Comparison of ENCODE assay signal across 1 cellular context in the genomic region with DNA sequence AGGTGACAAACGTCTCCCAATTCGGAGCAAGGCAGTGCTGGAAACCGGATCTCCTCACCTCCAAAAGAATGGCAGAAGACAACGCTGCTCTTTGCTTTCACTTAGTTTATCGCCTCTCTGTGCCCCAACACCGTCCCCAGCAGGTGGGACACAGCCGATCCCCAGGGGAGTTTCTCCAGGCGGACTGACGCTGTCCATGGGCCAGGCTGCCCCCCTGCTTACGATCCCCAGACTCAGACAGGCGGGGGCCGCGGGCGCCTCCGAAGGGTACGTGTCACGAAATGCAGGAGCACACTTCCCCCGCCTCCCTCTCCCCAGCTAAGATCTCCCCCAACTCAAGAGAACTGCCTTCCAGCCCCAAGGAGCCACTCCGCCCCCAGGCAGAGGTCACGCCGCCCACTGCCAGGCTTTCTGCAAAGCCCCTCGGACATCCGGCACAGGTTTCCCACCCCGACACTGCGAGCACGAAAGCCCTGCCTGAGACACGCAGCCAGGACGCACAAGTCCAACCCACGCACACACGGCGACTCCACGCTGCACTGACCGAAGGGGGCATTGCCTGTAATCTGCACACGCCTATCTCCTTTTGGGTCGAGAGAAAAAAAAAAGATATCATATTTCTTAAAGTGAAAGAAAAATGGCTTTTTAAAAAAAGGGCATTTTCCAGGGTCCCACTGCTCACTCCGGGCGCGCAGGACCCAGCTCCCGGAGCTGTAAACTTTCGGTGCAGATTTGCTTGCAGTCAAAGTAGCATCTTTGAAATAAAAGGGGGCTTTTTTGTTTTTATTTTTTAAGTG.
TF ChIP-seq lines count a peak whose summit lies in the region.

No MANE protein-coding gene starts in this region.

TF ChIP-seq in GM12878, 131 proteins besides CTCF, POLR2A, EP300 and RAD21 (continued from another document and continues in another):
- TF ChIP-seq, protein P1, sequence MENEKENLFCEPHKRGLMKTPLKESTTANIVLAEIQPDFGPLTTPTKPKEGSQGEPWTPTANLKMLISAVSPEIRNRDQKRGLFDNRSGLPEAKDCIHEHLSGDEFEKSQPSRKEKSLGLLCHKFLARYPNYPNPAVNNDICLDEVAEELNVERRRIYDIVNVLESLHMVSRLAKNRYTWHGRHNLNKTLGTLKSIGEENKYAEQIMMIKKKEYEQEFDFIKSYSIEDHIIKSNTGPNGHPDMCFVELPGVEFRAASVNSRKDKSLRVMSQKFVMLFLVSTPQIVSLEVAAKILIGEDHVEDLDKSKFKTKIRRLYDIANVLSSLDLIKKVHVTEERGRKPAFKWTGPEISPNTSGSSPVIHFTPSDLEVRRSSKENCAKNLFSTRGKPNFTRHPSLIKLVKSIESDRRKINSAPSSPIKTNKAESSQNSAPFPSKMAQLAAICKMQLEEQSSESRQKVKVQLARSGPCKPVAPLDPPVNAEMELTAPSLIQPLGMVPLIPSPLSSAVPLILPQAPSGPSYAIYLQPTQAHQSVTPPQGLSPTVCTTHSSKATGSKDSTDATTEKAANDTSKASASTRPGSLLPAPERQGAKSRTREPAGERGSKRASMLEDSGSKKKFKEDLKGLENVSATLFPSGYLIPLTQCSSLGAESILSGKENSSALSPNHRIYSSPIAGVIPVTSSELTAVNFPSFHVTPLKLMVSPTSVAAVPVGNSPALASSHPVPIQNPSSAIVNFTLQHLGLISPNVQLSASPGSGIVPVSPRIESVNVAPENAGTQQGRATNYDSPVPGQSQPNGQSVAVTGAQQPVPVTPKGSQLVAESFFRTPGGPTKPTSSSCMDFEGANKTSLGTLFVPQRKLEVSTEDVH (IDR thresholded peaks at IDR 0.05; ENCODE audit: low read depth, partially characterized antibody): no peak
- no peak for TF ChIP-seq IRF4 (IDR thresholded peaks at IDR 0.05; ENCODE audit: low read depth, low read length)
- no peak for TF ChIP-seq CEBPB (IDR thresholded peaks at IDR 0.05; ENCODE audit: borderline replicate concordance in 1 of 2, low read depth in 2 of 2, low read length in 2 of 2)
- TF ChIP-seq BACH1 (IDR thresholded peaks at IDR 0.05; ENCODE audit: borderline replicate concordance): peak; percentile 80; the same call in 1 of the 2 replicates
- TF ChIP-seq RUNX3 (IDR thresholded peaks at IDR 0.05; ENCODE audit: low read length): no peak; the same call in 1 of the 2 replicates
- TF ChIP-seq SPI1 (IDR thresholded peaks at IDR 0.05; ENCODE audit: borderline replicate concordance, insufficient read depth, low read depth, low read length): no peak
- no peak for TF ChIP-seq MEF2A (IDR thresholded peaks at IDR 0.05; ENCODE audit: insufficient read depth, low read depth, low read length)
- TF ChIP-seq, protein P2, sequence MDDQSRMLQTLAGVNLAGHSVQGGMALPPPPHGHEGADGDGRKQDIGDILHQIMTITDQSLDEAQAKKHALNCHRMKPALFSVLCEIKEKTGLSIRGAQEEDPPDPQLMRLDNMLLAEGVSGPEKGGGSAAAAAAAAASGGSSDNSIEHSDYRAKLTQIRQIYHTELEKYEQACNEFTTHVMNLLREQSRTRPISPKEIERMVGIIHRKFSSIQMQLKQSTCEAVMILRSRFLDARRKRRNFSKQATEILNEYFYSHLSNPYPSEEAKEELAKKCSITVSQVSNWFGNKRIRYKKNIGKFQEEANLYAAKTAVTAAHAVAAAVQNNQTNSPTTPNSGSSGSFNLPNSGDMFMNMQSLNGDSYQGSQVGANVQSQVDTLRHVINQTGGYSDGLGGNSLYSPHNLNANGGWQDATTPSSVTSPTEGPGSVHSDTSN (IDR thresholded peaks at IDR 0.05; ENCODE audit: insufficient replicate concordance, low read depth, low read length): no peak
- TF ChIP-seq LARP7 (IDR thresholded peaks at IDR 0.05): peak; percentile 87
- TF ChIP-seq NR2C2 (IDR thresholded peaks at IDR 0.05; ENCODE audit: borderline replicate concordance, control insufficient read depth, insufficient read length, low read depth): no peak
- no peak for TF ChIP-seq SRF (IDR thresholded peaks at IDR 0.05; ENCODE audit: low read depth in 2 of 2, low read length in 2 of 2)
- TF ChIP-seq NR2F1 (conservative IDR thresholded peaks at IDR 0.05): peak; percentile 85
- peak; percentile 86 for TF ChIP-seq IKZF1 (conservative IDR thresholded peaks at IDR 0.05)
- no peak for TF ChIP-seq SP1 (IDR thresholded peaks at IDR 0.05; ENCODE audit: low read depth, low read length)
- no peak for TF ChIP-seq EZH2 (IDR thresholded peaks at IDR 0.05; ENCODE audit: borderline replicate concordance, control insufficient read depth, low read depth, low read length)
- peak in 1 of 2 experiments; percentile 36; a peak in 1 of 3 replicates for TF ChIP-seq EGR1 (IDR thresholded peaks at IDR 0.05; ENCODE audit: borderline replicate concordance in 1 of 2, low read depth in 2 of 2, low read length in 2 of 2)
- TF ChIP-seq CHD2 (IDR thresholded peaks at IDR 0.05; ENCODE audit: borderline replicate concordance, low read depth, low read length): 0 out of 2 replicates have a peak, but pooled peaks have one; percentile 47
- peak; percentile 74 for TF ChIP-seq NBN (IDR thresholded peaks at IDR 0.05)
- 0 out of 2 replicates have a peak, but pooled peaks have one; percentile 66 for TF ChIP-seq CHD1 (IDR thresholded peaks at IDR 0.05; ENCODE audit: low read depth, low read length)
- TF ChIP-seq, protein P3, sequence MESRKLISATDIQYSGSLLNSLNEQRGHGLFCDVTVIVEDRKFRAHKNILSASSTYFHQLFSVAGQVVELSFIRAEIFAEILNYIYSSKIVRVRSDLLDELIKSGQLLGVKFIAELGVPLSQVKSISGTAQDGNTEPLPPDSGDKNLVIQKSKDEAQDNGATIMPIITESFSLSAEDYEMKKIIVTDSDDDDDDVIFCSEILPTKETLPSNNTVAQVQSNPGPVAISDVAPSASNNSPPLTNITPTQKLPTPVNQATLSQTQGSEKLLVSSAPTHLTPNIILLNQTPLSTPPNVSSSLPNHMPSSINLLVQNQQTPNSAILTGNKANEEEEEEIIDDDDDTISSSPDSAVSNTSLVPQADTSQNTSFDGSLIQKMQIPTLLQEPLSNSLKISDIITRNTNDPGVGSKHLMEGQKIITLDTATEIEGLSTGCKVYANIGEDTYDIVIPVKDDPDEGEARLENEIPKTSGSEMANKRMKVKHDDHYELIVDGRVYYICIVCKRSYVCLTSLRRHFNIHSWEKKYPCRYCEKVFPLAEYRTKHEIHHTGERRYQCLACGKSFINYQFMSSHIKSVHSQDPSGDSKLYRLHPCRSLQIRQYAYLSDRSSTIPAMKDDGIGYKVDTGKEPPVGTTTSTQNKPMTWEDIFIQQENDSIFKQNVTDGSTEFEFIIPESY (IDR thresholded peaks at IDR 0.05): peak; percentile 14; the same call in 1 of the 2 replicates
- peak; percentile 47; the same call in 1 of the 2 replicates for TF ChIP-seq CREM (IDR thresholded peaks at IDR 0.05; ENCODE audit: low read depth)
- TF ChIP-seq, protein P4, sequence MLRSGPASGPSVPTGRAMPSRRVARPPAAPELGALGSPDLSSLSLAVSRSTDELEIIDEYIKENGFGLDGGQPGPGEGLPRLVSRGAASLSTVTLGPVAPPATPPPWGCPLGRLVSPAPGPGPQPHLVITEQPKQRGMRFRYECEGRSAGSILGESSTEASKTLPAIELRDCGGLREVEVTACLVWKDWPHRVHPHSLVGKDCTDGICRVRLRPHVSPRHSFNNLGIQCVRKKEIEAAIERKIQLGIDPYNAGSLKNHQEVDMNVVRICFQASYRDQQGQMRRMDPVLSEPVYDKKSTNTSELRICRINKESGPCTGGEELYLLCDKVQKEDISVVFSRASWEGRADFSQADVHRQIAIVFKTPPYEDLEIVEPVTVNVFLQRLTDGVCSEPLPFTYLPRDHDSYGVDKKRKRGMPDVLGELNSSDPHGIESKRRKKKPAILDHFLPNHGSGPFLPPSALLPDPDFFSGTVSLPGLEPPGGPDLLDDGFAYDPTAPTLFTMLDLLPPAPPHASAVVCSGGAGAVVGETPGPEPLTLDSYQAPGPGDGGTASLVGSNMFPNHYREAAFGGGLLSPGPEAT (IDR thresholded peaks at IDR 0.05; ENCODE audit: low read depth): peak; percentile 69; the same call in 1 of the 2 replicates
- TF ChIP-seq, protein P5, sequence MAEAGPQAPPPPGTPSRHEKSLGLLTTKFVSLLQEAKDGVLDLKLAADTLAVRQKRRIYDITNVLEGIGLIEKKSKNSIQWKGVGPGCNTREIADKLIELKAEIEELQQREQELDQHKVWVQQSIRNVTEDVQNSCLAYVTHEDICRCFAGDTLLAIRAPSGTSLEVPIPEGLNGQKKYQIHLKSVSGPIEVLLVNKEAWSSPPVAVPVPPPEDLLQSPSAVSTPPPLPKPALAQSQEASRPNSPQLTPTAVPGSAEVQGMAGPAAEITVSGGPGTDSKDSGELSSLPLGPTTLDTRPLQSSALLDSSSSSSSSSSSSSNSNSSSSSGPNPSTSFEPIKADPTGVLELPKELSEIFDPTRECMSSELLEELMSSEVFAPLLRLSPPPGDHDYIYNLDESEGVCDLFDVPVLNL (IDR thresholded peaks at IDR 0.05; ENCODE audit: low read depth, low read length): no peak
- TF ChIP-seq, protein P6, sequence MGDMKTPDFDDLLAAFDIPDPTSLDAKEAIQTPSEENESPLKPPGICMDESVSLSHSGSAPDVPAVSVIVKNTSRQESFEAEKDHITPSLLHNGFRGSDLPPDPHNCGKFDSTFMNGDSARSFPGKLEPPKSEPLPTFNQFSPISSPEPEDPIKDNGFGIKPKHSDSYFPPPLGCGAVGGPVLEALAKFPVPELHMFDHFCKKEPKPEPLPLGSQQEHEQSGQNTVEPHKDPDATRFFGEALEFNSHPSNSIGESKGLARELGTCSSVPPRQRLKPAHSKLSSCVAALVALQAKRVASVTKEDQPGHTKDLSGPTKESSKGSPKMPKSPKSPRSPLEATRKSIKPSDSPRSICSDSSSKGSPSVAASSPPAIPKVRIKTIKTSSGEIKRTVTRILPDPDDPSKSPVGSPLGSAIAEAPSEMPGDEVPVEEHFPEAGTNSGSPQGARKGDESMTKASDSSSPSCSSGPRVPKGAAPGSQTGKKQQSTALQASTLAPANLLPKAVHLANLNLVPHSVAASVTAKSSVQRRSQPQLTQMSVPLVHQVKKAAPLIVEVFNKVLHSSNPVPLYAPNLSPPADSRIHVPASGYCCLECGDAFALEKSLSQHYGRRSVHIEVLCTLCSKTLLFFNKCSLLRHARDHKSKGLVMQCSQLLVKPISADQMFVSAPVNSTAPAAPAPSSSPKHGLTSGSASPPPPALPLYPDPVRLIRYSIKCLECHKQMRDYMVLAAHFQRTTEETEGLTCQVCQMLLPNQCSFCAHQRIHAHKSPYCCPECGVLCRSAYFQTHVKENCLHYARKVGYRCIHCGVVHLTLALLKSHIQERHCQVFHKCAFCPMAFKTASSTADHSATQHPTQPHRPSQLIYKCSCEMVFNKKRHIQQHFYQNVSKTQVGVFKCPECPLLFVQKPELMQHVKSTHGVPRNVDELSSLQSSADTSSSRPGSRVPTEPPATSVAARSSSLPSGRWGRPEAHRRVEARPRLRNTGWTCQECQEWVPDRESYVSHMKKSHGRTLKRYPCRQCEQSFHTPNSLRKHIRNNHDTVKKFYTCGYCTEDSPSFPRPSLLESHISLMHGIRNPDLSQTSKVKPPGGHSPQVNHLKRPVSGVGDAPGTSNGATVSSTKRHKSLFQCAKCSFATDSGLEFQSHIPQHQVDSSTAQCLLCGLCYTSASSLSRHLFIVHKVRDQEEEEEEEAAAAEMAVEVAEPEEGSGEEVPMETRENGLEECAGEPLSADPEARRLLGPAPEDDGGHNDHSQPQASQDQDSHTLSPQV (IDR thresholded peaks at IDR 0.05): no peak
- no peak for TF ChIP-seq NFYA (IDR thresholded peaks at IDR 0.05; ENCODE audit: borderline replicate concordance, low read depth, low read length)
- peak; percentile 93 for TF ChIP-seq MEF2B (IDR thresholded peaks at IDR 0.05; ENCODE audit: partially characterized antibody, poor library complexity, severe bottlenecking)
- TF ChIP-seq BCL11A (IDR thresholded peaks at IDR 0.05; ENCODE audit: low read depth, low read length): no peak
- no peak for TF ChIP-seq FOS (IDR thresholded peaks at IDR 0.05; ENCODE audit: borderline replicate concordance, extremely low read depth, insufficient read length)
- TF ChIP-seq ASH2L (IDR thresholded peaks at IDR 0.05; ENCODE audit: borderline replicate concordance, low read depth): no peak
- TF ChIP-seq KAT2A (conservative IDR thresholded peaks at IDR 0.05; ENCODE audit: control insufficient read depth, low read depth, low read length): no peak
- no peak for TF ChIP-seq CHD4 (IDR thresholded peaks at IDR 0.05)
- no peak for TF ChIP-seq PML (IDR thresholded peaks at IDR 0.05; ENCODE audit: low read length)
- peak; percentile 63 to 68; a peak in 3 of 4 replicates for TF ChIP-seq BHLHE40 (IDR thresholded peaks at IDR 0.05; ENCODE audit: borderline replicate concordance in 1 of 2, low read depth in 2 of 2, low read length in 1 of 2)
- TF ChIP-seq GATAD2B (conservative IDR thresholded peaks at IDR 0.05; ENCODE audit: low read depth): peak; percentile 91
- no peak for TF ChIP-seq YY1 (IDR thresholded peaks at IDR 0.05; ENCODE audit: low read depth, low read length)
- TF ChIP-seq, protein P7, sequence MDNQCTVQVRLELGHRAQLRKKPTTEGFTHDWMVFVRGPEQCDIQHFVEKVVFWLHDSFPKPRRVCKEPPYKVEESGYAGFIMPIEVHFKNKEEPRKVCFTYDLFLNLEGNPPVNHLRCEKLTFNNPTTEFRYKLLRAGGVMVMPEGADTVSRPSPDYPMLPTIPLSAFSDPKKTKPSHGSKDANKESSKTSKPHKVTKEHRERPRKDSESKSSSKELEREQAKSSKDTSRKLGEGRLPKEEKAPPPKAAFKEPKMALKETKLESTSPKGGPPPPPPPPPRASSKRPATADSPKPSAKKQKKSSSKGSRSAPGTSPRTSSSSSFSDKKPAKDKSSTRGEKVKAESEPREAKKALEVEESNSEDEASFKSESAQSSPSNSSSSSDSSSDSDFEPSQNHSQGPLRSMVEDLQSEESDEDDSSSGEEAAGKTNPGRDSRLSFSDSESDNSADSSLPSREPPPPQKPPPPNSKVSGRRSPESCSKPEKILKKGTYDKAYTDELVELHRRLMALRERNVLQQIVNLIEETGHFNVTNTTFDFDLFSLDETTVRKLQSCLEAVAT (IDR thresholded peaks at IDR 0.05): peak; percentile 24; the same call in 1 of the 2 replicates
- TF ChIP-seq CBX3 (IDR thresholded peaks at IDR 0.05; ENCODE audit: borderline replicate concordance, low read depth): no peak
- peak; percentile 8; the same call in 1 of the 2 replicates for TF ChIP-seq PAX5 (IDR thresholded peaks at IDR 0.05; ENCODE audit: borderline replicate concordance, low read depth, low read length)
- no peak for TF ChIP-seq POLR2AphosphoS5 (IDR thresholded peaks at IDR 0.05; ENCODE audit: low read length)
- TF ChIP-seq, protein P8, sequence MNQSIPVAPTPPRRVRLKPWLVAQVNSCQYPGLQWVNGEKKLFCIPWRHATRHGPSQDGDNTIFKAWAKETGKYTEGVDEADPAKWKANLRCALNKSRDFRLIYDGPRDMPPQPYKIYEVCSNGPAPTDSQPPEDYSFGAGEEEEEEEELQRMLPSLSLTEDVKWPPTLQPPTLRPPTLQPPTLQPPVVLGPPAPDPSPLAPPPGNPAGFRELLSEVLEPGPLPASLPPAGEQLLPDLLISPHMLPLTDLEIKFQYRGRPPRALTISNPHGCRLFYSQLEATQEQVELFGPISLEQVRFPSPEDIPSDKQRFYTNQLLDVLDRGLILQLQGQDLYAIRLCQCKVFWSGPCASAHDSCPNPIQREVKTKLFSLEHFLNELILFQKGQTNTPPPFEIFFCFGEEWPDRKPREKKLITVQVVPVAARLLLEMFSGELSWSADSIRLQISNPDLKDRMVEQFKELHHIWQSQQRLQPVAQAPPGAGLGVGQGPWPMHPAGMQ (IDR thresholded peaks at IDR 0.05; ENCODE audit: borderline replicate concordance): no peak
- TF ChIP-seq SREBF1 (IDR thresholded peaks at IDR 0.05; ENCODE audit: low read length): no peak
- TF ChIP-seq SREBF2 (IDR thresholded peaks at IDR 0.05; ENCODE audit: low read length): no peak
